In genomic region chr15:43106486-43106829, GRCh38 we compare ENCODE assay signal across 8 cellular contexts. TPM values are rescaled to one million over a fixed set of nuclear protein-coding genes. Genes with fewer than 3 reads are reported as not detected.
DNase-seq lines count a peak whose midpoint lies in the region; ATAC-seq, FAIRE-seq and TF ChIP-seq lines count a peak whose summit lies in the region.

No MANE protein-coding gene starts in this region.

- FAIRE-seq in endothelial cell of umbilical vein (lab: Jason Lieb, UNC) (no peak), urothelium cell line (lab: Jason Lieb, UNC) (no peak)

- CTCF ChIA-PET in CD4-positive, alpha-beta T cell (lab: Charles Lee) = no interaction called here
- CTCF ChIA-PET in OCI-LY7 (lab: Charles Lee; ENCODE audit: unreplicated experiment) = no interaction called here
- CTCF ChIA-PET in endothelial cell of umbilical vein (lab: Charles Lee) = interaction anchor here (0.7 to 1.1 kb wide), 6 partner anchors 49 to 270 kb away, joined by 3 to 4 read pairs (median 4); no protein-coding TSS in a partner anchor

- H3K4me3 Mint-ChIP-seq in CD4-positive, alpha-beta T cell = peak overlapping the region; percentile 93

- no peaks in the 10 kb centered on the region for H4K20me1 ChIP-seq in OCI-LY7 (ENCODE audit: insufficient read depth, low read length)
- H4K20me1 ChIP-seq in endothelial cell of umbilical vein (replicated peaks; ENCODE audit: control insufficient read depth, extremely low read depth, insufficient read depth, low read length) = no peaks in the 10 kb centered on the region
- peaks cover 14% of the 10 kb centered on the region for H4K20me1 ChIP-seq in osteoblast (ENCODE audit: insufficient read depth, low read length)

- no peaks in the 10 kb centered on the region for H3K9me3 Mint-ChIP-seq in CD4-positive, alpha-beta T cell

- BruUV-seq in OCI-LY7 (replicated peaks; lab: Mats Ljungman, UMichigan) = TSS peak; percentile 99
- BruUV-seq in endothelial cell of umbilical vein (replicated peaks; lab: Mats Ljungman, UMichigan) = no TSS peak

- peak overlapping the region; percentile 96 for H3K27ac Mint-ChIP-seq in CD4-positive, alpha-beta T cell

- peaks cover 28% of the 10 kb centered on the region for H3K36me3 ChIP-seq in OCI-LY7 (ENCODE audit: insufficient read depth, low read length)
- no peaks in the 10 kb centered on the region for H3K36me3 ChIP-seq in endothelial cell of umbilical vein (ENCODE audit: control insufficient read depth in 2 of 2, extremely low read depth in 1 of 2, insufficient read depth in 2 of 2, low read length in 2 of 2)
- peaks cover 13% of the 10 kb centered on the region for H3K36me3 ChIP-seq in osteoblast (ENCODE audit: insufficient read depth, low read length)

- H3K4me2 ChIP-seq in OCI-LY7 (ENCODE audit: low read length) (peak overlapping the region; percentile 72), endothelial cell of umbilical vein (ENCODE audit: insufficient read depth, low read length) (peak overlapping the region; percentile 97), osteoblast (ENCODE audit: insufficient read depth, low read length) (peak overlapping the region; percentile 91)

- peak overlapping the region; percentile 91 for H3K4me3 ChIP-seq in OCI-LY7 (ENCODE audit: low read depth, low read length, poor library complexity, severe bottlenecking)
- H3K4me3 ChIP-seq in endothelial cell of umbilical vein (replicated peaks in 1 of 3; ENCODE audit: insufficient read depth in 1 of 3, low read depth in 1 of 3, low read length in 3 of 3) = peak overlapping the region; percentile 65 to 96 (median 91)
- H3K4me3 ChIP-seq in osteoblast (ENCODE audit: insufficient read depth, low read length) = peak overlapping the region; percentile 85

- no peak for ATAC-seq in CD4-positive, alpha-beta T cell (ENCODE audit: poor library complexity)

- H3K4me1 ChIP-seq in OCI-LY7 (ENCODE audit: insufficient read depth, low read length, poor library complexity, severe bottlenecking) (peaks cover 20% of the 10 kb centered on the region), endothelial cell of umbilical vein (ENCODE audit: control insufficient read depth, extremely low read depth, insufficient read depth, low read length) (peaks cover 18% of the 10 kb centered on the region), osteoblast (ENCODE audit: insufficient read depth, low read length) (peaks cover 16% of the 10 kb centered on the region)

- H2AFZ ChIP-seq in OCI-LY7 (ENCODE audit: low read length) = peak overlapping the region; percentile 95; the same call in 1 of the 2 replicates
- peak overlapping the region; percentile 94 for H2AFZ ChIP-seq in endothelial cell of umbilical vein (ENCODE audit: low read depth, low read length)
- H2AFZ ChIP-seq in osteoblast (ENCODE audit: low read length) = peak overlapping the region; percentile 98

- peak overlapping the region; percentile 90 for H3K9ac ChIP-seq in endothelial cell of umbilical vein (replicated peaks; ENCODE audit: extremely low read depth, insufficient read depth, low read length)

- no peaks in the 10 kb centered on the region for H3K9me2 ChIP-seq in OCI-LY7 (ENCODE audit: insufficient read depth, low read length)

- peaks cover 5% of the 10 kb centered on the region for H3K27me3 Mint-ChIP-seq in CD4-positive, alpha-beta T cell

- H3K4me1 Mint-ChIP-seq in CD4-positive, alpha-beta T cell (ENCODE audit: low read depth) = peaks cover 50% of the 10 kb centered on the region

- H3K9me1 ChIP-seq in endothelial cell of umbilical vein (replicated peaks; ENCODE audit: control insufficient read depth, extremely low read depth, insufficient read depth, low read length) = no peaks in the 10 kb centered on the region

- H3K27ac ChIP-seq in CD4-positive, alpha-beta T cell (ENCODE audit: low read depth, low read length) = peak overlapping the region; percentile 90
- H3K27ac ChIP-seq in OCI-LY7 (ENCODE audit: low read depth, low read length, poor library complexity, severe bottlenecking) (peak overlapping the region; percentile 66), endothelial cell of umbilical vein (ENCODE audit: insufficient read depth, low read depth, low read length) (peak overlapping the region; percentile 84), osteoblast (ENCODE audit: low read depth, low read length) (peak overlapping the region; percentile 85)

- intact Hi-C loops in CD4-positive, alpha-beta T cell (cut with DNase I, micrococcal nuclease) = loop anchor here (1.0 to 5.0 kb wide), 7 partner anchors 16 to 529 kb away; partner anchors contain the start of genes STARD9 (in 1 of the 2) and TMEM62 (in 1 of the 2)
- intact Hi-C loops in OCI-LY7 (cut with micrococcal nuclease; ENCODE audit: unreplicated experiment) (loop anchor here (1.0 kb wide), 1 partner anchor 27 kb away; the partner anchor contains the start of gene TMEM62), endothelial cell of umbilical vein (cut with micrococcal nuclease) (loop anchor here (5.0 to 10.0 kb wide), 3 partner anchors 46 to 1178 kb away; partner anchors contain the start of genes CCNDBP1 and GOLM2)

- no peak for TF ChIP-seq POLR2A in endothelial cell of umbilical vein (IDR thresholded peaks at IDR 0.05; ENCODE audit: low read depth, low read length)

- no peak for TF ChIP-seq CTCF in CD4-positive, alpha-beta T cell (IDR thresholded peaks at IDR 0.05)
- TF ChIP-seq CTCF in OCI-LY7 (conservative IDR thresholded peaks at IDR 0.05; ENCODE audit: low read length) (no peak), endothelial cell of umbilical vein (IDR thresholded peaks at IDR 0.05; ENCODE audit: extremely low read depth in 1 of 2, insufficient read depth in 1 of 2, low read depth in 1 of 2, low read length in 2 of 2) (no peak), osteoblast (IDR thresholded peaks at IDR 0.05; ENCODE audit: extremely low read depth, low read depth, low read length) (no peak)

- dilution Hi-C loops in endothelial cell of umbilical vein (cut with MboI; ENCODE audit: extremely low pct_ligation_motif_present, low sequenced_read_pairs) = no loop called here

- H3K79me2 ChIP-seq in OCI-LY7 (ENCODE audit: insufficient read depth, low read depth, low read length) (peaks cover 46% of the 10 kb centered on the region), endothelial cell of umbilical vein (ENCODE audit: control insufficient read depth, insufficient read depth, low read length) (peaks cover 37% of the 10 kb centered on the region), osteoblast (ENCODE audit: insufficient read depth, low read length) (peaks cover 48% of the 10 kb centered on the region)

- POLR2A ChIA-PET in CD4-positive, alpha-beta T cell (lab: Charles Lee) = interaction anchor here (0.6 to 1.7 kb wide), 13 partner anchors 8 to 558 kb away, joined by 3 to 16 read pairs (median 4); partner anchors contain the start of genes CCNDBP1, HAUS2, LRRC57 and TMEM62
- POLR2A ChIA-PET in OCI-LY7 (lab: Charles Lee) = interaction anchor here (0.6 to 1.5 kb wide), 9 partner anchors 9 to 561 kb away, joined by 3 to 6 read pairs (median 3); no protein-coding TSS in a partner anchor
- POLR2A ChIA-PET in endothelial cell of umbilical vein (lab: Charles Lee) = no interaction called here

- peaks cover 35% of the 10 kb centered on the region for H3K36me3 Mint-ChIP-seq in CD4-positive, alpha-beta T cell (ENCODE audit: low read depth)

- no peaks in the 10 kb centered on the region for H3K27me3 ChIP-seq in CD4-positive, alpha-beta T cell (ENCODE audit: control insufficient read depth, insufficient read depth, low read length)
- no peaks in the 10 kb centered on the region for H3K27me3 ChIP-seq in endothelial cell of umbilical vein (ENCODE audit: control insufficient read depth in 2 of 2, insufficient read depth in 2 of 2, low read length in 2 of 2)
- H3K27me3 ChIP-seq in osteoblast (ENCODE audit: insufficient read depth, low read length) = no peaks in the 10 kb centered on the region

- no peaks in the 10 kb centered on the region for H3K9me3 ChIP-seq in CD4-positive, alpha-beta T cell (ENCODE audit: control insufficient read depth, low read length)
- H3K9me3 ChIP-seq in OCI-LY7 (ENCODE audit: low read length) (no peaks in the 10 kb centered on the region), endothelial cell of umbilical vein (replicated peaks; ENCODE audit: control insufficient read depth, insufficient read depth, low read length) (no peaks in the 10 kb centered on the region), osteoblast (ENCODE audit: low read depth, low read length) (no peaks in the 10 kb centered on the region)

- no peak for DNase-seq in CD4-positive, alpha-beta T cell
- DNase-seq in OCI-LY7 (ENCODE audit: low spot score) (no peak), endothelial cell of umbilical vein (ENCODE audit: low read depth, low spot score) (no peak), osteoblast (ENCODE audit: insufficient read length, low spot score, missing footprints) (no peak), UCSD-AML1 (lab: John Stamatoyannopoulos, UW; ENCODE audit: unreplicated experiment) (no peak), NCI-H1092 (lab: John Stamatoyannopoulos, UW) (no peak), nucleus accumbens (lab: John Stamatoyannopoulos, UW) (no peak), urothelium cell line (ENCODE audit: low spot score) (no peak)

RNA-seq across cellular contexts. Expression of gene UBR1, which starts 0.6 kb away (rescaled TPM):
- total RNA-seq in CD4-positive, alpha-beta T cell = 10 to 100 TPM; 42.6 to 45.9 TPM
- total RNA-seq in OCI-LY7 (2014; rRNA removed; shearing (Covaris generic)) = 19.8 and 20.7 TPM in 2 replicates
- total RNA-seq in OCI-LY7 (2022) (33.5 and 38.9 TPM in 2 replicates), endothelial cell of umbilical vein (26.9 and 28.8 TPM in 2 replicates), osteoblast (33.0 and 35.5 TPM in 2 replicates)
- 3.9 and 5.3 TPM in 2 replicates for polyA plus RNA-seq in endothelial cell of umbilical vein
- 4.3 and 4.9 TPM in 2 replicates for polyA plus RNA-seq in endothelial cell of umbilical vein (2011; cell fraction: cytosol; rRNA removed)
- polyA plus RNA-seq in endothelial cell of umbilical vein (2011; cell fraction: nucleus; rRNA removed) = 15.2 and 19.9 TPM in 2 replicates
- polyA plus RNA-seq in endothelial cell of umbilical vein (2012) = 10.5 and 15.7 TPM in 2 replicates
- polyA minus RNA-seq in endothelial cell of umbilical vein = 22.8 and 27.2 TPM in 2 replicates
- polyA minus RNA-seq in endothelial cell of umbilical vein (2011; cell fraction: cytosol; rRNA and poly(A)+ RNA removed) = 16.5 TPM
- polyA minus RNA-seq in endothelial cell of umbilical vein (2011; cell fraction: nucleus; rRNA and poly(A)+ RNA removed) = 52.0 and 62.5 TPM in 2 replicates

RNA-seq across cellular contexts. Expression of gene TMEM62, which starts 26.9 kb away (rescaled TPM):
- 10 to 100 TPM; 17.5 to 22.5 TPM for total RNA-seq in CD4-positive, alpha-beta T cell
- 24.2 and 26.4 TPM in 2 replicates for total RNA-seq in OCI-LY7 (2014; rRNA removed; shearing (Covaris generic))
- 27.1 and 27.4 TPM in 2 replicates for total RNA-seq in OCI-LY7 (2022)
- total RNA-seq in endothelial cell of umbilical vein = 17.6 and 22.2 TPM in 2 replicates
- 9.1 and 10.4 TPM in 2 replicates for polyA plus RNA-seq in endothelial cell of umbilical vein
- 5.7 and 6.0 TPM in 2 replicates for polyA plus RNA-seq in endothelial cell of umbilical vein (2011; cell fraction: cytosol; rRNA removed)
- polyA plus RNA-seq in endothelial cell of umbilical vein (2011; cell fraction: nucleus; rRNA removed) = 23.9 and 32.2 TPM in 2 replicates
- 4.9 and 8.2 TPM in 2 replicates for polyA plus RNA-seq in endothelial cell of umbilical vein (2012)
- 8.4 and 8.6 TPM in 2 replicates for polyA minus RNA-seq in endothelial cell of umbilical vein
- polyA minus RNA-seq in endothelial cell of umbilical vein (2011; cell fraction: cytosol; rRNA and poly(A)+ RNA removed) = 10.0 TPM
- 15.8 and 18.6 TPM in 2 replicates for polyA minus RNA-seq in endothelial cell of umbilical vein (2011; cell fraction: nucleus; rRNA and poly(A)+ RNA removed)
- 17.7 and 25.6 TPM in 2 replicates for total RNA-seq in osteoblast
